13 cellular contexts compared by ENCODE assay signal in the genomic region with DNA sequence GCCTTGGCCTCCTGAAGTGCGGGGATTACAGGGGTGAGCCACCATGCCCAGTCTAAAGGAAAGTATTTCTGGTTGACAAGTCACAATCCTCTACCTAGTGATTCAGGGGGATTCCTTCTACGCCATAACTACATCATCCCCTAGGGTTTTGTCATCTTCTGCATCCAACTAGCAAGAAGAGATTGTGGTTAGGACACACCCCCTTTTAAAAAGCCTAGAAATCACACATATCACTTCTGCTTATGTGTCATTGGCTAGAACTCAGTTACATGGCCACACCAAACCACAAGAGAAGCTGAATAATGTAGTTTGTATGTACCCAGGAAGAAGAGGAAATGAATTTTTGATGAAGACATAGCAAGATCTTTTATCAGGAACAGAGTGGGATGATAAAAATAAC. TPM values are rescaled to one million over a fixed set of nuclear protein-coding genes. Genes with fewer than 3 reads are reported as not detected.
DNase-seq lines count a peak whose midpoint lies in the region; ATAC-seq and TF ChIP-seq lines count a peak whose summit lies in the region.
"Had no signal": no experiment of that assay in that cellular context is flagged by ENCODE, and none has a peak within 500 bp of the region (broad histone marks: within the 10 kb centered on the region; RNA-seq: fewer than 3 reads in every experiment).

No MANE protein-coding gene starts in this region.

- no peak overlapping the region for H2BK120ac ChIP-seq in mesenchymal stem cell (ENCODE audit: low read depth, low read length)

- intact Hi-C loops in activated B cell treated with CpG ODN at 0.5 μM for 24 hours (cut with micrococcal nuclease): no loop called here

- DNase-seq in EH (ENCODE audit: low read depth) (peak; percentile 83), activated B cell treated with CpG ODN at 0.5 μM for 24 hours (no peak), mesenchymal stem cell (peak; percentile 3), progenitor cell of endocrine pancreas (ENCODE audit: low spot score, unreplicated experiment) (no peak), HK-2 (ENCODE audit: unreplicated experiment) (no peak)
- DNase-seq: activated CD4-positive, alpha-beta memory T cell treated with anti-CD3 and anti-CD28 coated beads, Interleukin-2, amount 10 ng/mL, durations not matched to agents 7 days and 5 days; amniotic stem cell; SK-N-SH; stimulated activated CD4-positive, alpha-beta T cell treated with anti-CD3 and anti-CD28 coated beads, Interleukin-15, amount 100 ng/mL, for 24 hours; stimulated activated naive CD4-positive, alpha-beta T cell had no signal

- no peaks in the 10 kb centered on the region for H3K9me3 ChIP-seq in mesenchymal stem cell (ENCODE audit: control insufficient read depth, low read length)
- H3K9me3 ChIP-seq: SK-N-SH had no signal

- H2BK15ac ChIP-seq in mesenchymal stem cell (ENCODE audit: low read depth, poor library complexity, severe bottlenecking): no peak overlapping the region

- H3K27me3 Mint-ChIP-seq in IgD-negative memory B cell: no peaks in the 10 kb centered on the region
- no peaks in the 10 kb centered on the region for H3K27me3 Mint-ChIP-seq in activated B cell treated with CpG ODN at 0.5 μM for 24 hours
- no peaks in the 10 kb centered on the region for H3K27me3 Mint-ChIP-seq in progenitor cell of endocrine pancreas
- H3K27me3 Mint-ChIP-seq: activated CD4-positive, alpha-beta memory T cell treated with anti-CD3 and anti-CD28 coated beads, Interleukin-2, amount 10 ng/mL, durations not matched to agents 7 days and 5 days had no signal

- no peak overlapping the region for H3K4me3 ChIP-seq in mesenchymal stem cell (ENCODE audit: insufficient read depth in 1 of 2, low read depth in 1 of 2, low read length in 2 of 2)

- ATAC-seq in activated B cell treated with CpG ODN at 0.5 μM for 24 hours (ENCODE audit: low read depth) (peak; percentile 82), GM19328 (IDR thresholded peaks at IDR 0.05; ENCODE audit: unreplicated experiment) (no peak), HG03175 (IDR thresholded peaks at IDR 0.05; ENCODE audit: unreplicated experiment) (no peak)

- H3K27ac Mint-ChIP-seq in IgD-negative memory B cell (peak overlapping the region in 2 of 3 donors; percentile 25 to 78), activated B cell treated with CpG ODN at 0.5 μM for 24 hours (no peak overlapping the region), progenitor cell of endocrine pancreas (no peak overlapping the region)
- H3K27ac Mint-ChIP-seq: activated CD4-positive, alpha-beta memory T cell treated with anti-CD3 and anti-CD28 coated beads, Interleukin-2, amount 10 ng/mL, durations not matched to agents 7 days and 5 days had no signal

- no peak overlapping the region for H2AFZ ChIP-seq in mesenchymal stem cell (ENCODE audit: low read depth, low read length)

- H3K79me1 ChIP-seq in mesenchymal stem cell (replicated peaks; ENCODE audit: low read length, poor library complexity, severe bottlenecking): no peaks in the 10 kb centered on the region

- no peak overlapping the region for H2AK5ac ChIP-seq in mesenchymal stem cell (ENCODE audit: low read length, severe bottlenecking)

- no peak for TF ChIP-seq CTCF in activated B cell treated with CpG ODN at 0.5 μM for 24 hours (IDR thresholded peaks at IDR 0.05)
- no peak for TF ChIP-seq CTCF in progenitor cell of endocrine pancreas (IDR thresholded peaks at IDR 0.05; ENCODE audit: unreplicated experiment)

- H3K4me1 Mint-ChIP-seq in IgD-negative memory B cell (peaks cover 2 to 8% (median 6%) of the 10 kb centered on the region in 3 donors), activated B cell treated with CpG ODN at 0.5 μM for 24 hours (peaks cover 5% of the 10 kb centered on the region), progenitor cell of endocrine pancreas (ENCODE audit: low read depth) (no peaks in the 10 kb centered on the region)
- H3K4me1 Mint-ChIP-seq: activated CD4-positive, alpha-beta memory T cell treated with anti-CD3 and anti-CD28 coated beads, Interleukin-2, amount 10 ng/mL, durations not matched to agents 7 days and 5 days had no signal

- H3K4ac ChIP-seq in mesenchymal stem cell (ENCODE audit: low read depth in 1 of 2, low read length in 2 of 2): no peak overlapping the region

- H3K14ac ChIP-seq in mesenchymal stem cell (ENCODE audit: low read length in 2 of 2): no peak overlapping the region

- H3K9ac ChIP-seq in mesenchymal stem cell (ENCODE audit: low read length): no peak overlapping the region
- H3K9ac ChIP-seq: SK-N-SH had no signal

- no peak overlapping the region for H3K4me2 ChIP-seq in mesenchymal stem cell (ENCODE audit: low read length, poor library complexity, severe bottlenecking)
- H3K4me2 ChIP-seq: SK-N-SH had no signal

- H3K4me1 ChIP-seq in mesenchymal stem cell (ENCODE audit: control insufficient read depth, insufficient read depth, low read depth, low read length): no peaks in the 10 kb centered on the region

- CTCF ChIA-PET in activated B cell treated with CpG ODN at 0.5 μM for 24 hours (lab: Charles Lee): no interaction called here

- no peak overlapping the region for H4K91ac ChIP-seq in mesenchymal stem cell (ENCODE audit: low read length)

- no peak overlapping the region for H3K23ac ChIP-seq in mesenchymal stem cell (ENCODE audit: low read length in 2 of 2)

- no peaks in the 10 kb centered on the region for H3K36me3 ChIP-seq in mesenchymal stem cell (ENCODE audit: control insufficient read depth in 1 of 2, insufficient read depth in 2 of 2, low read depth in 1 of 2, low read length in 2 of 2)

- no peak overlapping the region for H4K8ac ChIP-seq in mesenchymal stem cell (ENCODE audit: low read length)

- peaks cover 2% of the 10 kb centered on the region for H3K36me3 Mint-ChIP-seq in IgD-negative memory B cell
- no peaks in the 10 kb centered on the region for H3K36me3 Mint-ChIP-seq in activated B cell treated with CpG ODN at 0.5 μM for 24 hours (ENCODE audit: low read depth)
- no peaks in the 10 kb centered on the region for H3K36me3 Mint-ChIP-seq in progenitor cell of endocrine pancreas (ENCODE audit: insufficient read depth)

- POLR2A ChIA-PET in activated B cell treated with CpG ODN at 0.5 μM for 24 hours (lab: Charles Lee): interaction anchor here (0.7 to 1.4 kb wide), 3 partner anchors 15 to 22 kb away, joined by 3 to 8 read pairs (median 7); partner anchors contain the start of gene CHD6

- no peak overlapping the region for H3K27ac ChIP-seq in mesenchymal stem cell (ENCODE audit: low read length, poor library complexity, severe bottlenecking)

- H2BK5ac ChIP-seq in mesenchymal stem cell (ENCODE audit: low read depth, low read length, poor library complexity, severe bottlenecking): no peak overlapping the region

- H3K18ac ChIP-seq in mesenchymal stem cell (ENCODE audit: low read depth in 1 of 2, low read length in 2 of 2): no peak overlapping the region

- WGBS in mesenchymal stem cell: 88% methylated on average over 2 of the region's 2 CpGs

- H2BK12ac ChIP-seq in mesenchymal stem cell (ENCODE audit: low read length in 2 of 2): no peak overlapping the region

- peaks cover 0 to 11% of the 10 kb centered on the region in 2 experiments for H3K27me3 ChIP-seq in mesenchymal stem cell (ENCODE audit: control insufficient read depth in 1 of 2, insufficient read depth in 1 of 2, low read length in 2 of 2)

- peaks cover 0 to under 1% (median 0%) of the 10 kb centered on the region in 3 donors for H3K9me3 Mint-ChIP-seq in IgD-negative memory B cell
- H3K9me3 Mint-ChIP-seq in activated B cell treated with CpG ODN at 0.5 μM for 24 hours: peaks cover under 1% of the 10 kb centered on the region
- H3K9me3 Mint-ChIP-seq in progenitor cell of endocrine pancreas (ENCODE audit: low read depth): no peaks in the 10 kb centered on the region
- H3K9me3 Mint-ChIP-seq: activated CD4-positive, alpha-beta memory T cell treated with anti-CD3 and anti-CD28 coated beads, Interleukin-2, amount 10 ng/mL, durations not matched to agents 7 days and 5 days had no signal

- H3K4me3 Mint-ChIP-seq in IgD-negative memory B cell (peak overlapping the region in 1 of 4 donors; percentile 51), activated B cell treated with CpG ODN at 0.5 μM for 24 hours (no peak overlapping the region), progenitor cell of endocrine pancreas (ENCODE audit: low read depth) (no peak overlapping the region)
- H3K4me3 Mint-ChIP-seq: activated CD4-positive, alpha-beta memory T cell treated with anti-CD3 and anti-CD28 coated beads, Interleukin-2, amount 10 ng/mL, durations not matched to agents 7 days and 5 days had no signal

RNA-seq across cellular contexts. Expression of gene CHD6, which starts 14.7 kb away (rescaled TPM):
- 56.1 TPM for polyA plus RNA-seq in IgD-negative memory B cell
- total RNA-seq in activated B cell treated with CpG ODN at 0.5 μM for 24 hours: 54.5 and 59.9 TPM in 2 replicates
- 14.9 TPM for polyA plus RNA-seq in mesenchymal stem cell (2013, experiment 1 of 2)
- polyA plus RNA-seq in mesenchymal stem cell (2013, experiment 2 of 2): 14.2 TPM
- total RNA-seq in progenitor cell of endocrine pancreas: 114 and 124 TPM in 2 replicates

Comparison
In these comparisons a context has a peak if more than half of its experiments do, and no peak if none do; other contexts are left out.
1. DNase-seq: peak in EH (single experiment) and mesenchymal stem cell (single experiment); none in activated B cell treated with CpG ODN at 0.5 μM for 24 hours (single experiment), progenitor cell of endocrine pancreas (single experiment) and HK-2 (single experiment).
2. H3K27ac Mint-ChIP-seq: peak in IgD-negative memory B cell (2 of 3); none in activated B cell treated with CpG ODN at 0.5 μM for 24 hours (single experiment) and progenitor cell of endocrine pancreas (single experiment).